11 cellular contexts compared by ENCODE assay signal in genomic region chr7:34158754-34159153, GRCh38.
DNase-seq lines count a peak whose midpoint lies in the region; ATAC-seq, FAIRE-seq and TF ChIP-seq lines count a peak whose summit lies in the region.
"Had no signal": no experiment of that assay in that cellular context is flagged by ENCODE, and none has a peak within 500 bp of the region (broad histone marks: within the 10 kb centered on the region; RNA-seq: fewer than 3 reads in every experiment).

No MANE protein-coding gene starts in this region.

- POLR2A ChIA-PET in AG04450 (lab: Yijun Ruan, JAX) (no interaction called here), HepG2 (lab: Yijun Ruan, JAX) (no interaction called here)
- POLR2A ChIA-PET in naive thymus-derived CD4-positive, alpha-beta T cell (lab: Charles Lee): no interaction called here

- H3K36me3 ChIP-seq in ascending aorta: no peaks in the 10 kb centered on the region
- H3K36me3 ChIP-seq in HepG2 (replicated peaks in 1 of 2; ENCODE audit: control insufficient read depth in 1 of 2, insufficient read depth in 2 of 2, low read length in 2 of 2): no peaks in the 10 kb centered on the region
- H3K36me3 ChIP-seq in naive thymus-derived CD4-positive, alpha-beta T cell (ENCODE audit: control insufficient read depth in 2 of 3, insufficient read depth in 3 of 3, low read length in 3 of 3): no peaks in the 10 kb centered on the region

- TF ChIP-seq CTCF in AG04450 (IDR thresholded peaks at IDR 0.05; ENCODE audit: low read depth, low read length): peak; percentile 20; the same call in 1 of the 2 replicates
- TF ChIP-seq CTCF in ascending aorta (IDR thresholded peaks at IDR 0.05): no peak
- TF ChIP-seq CTCF in HepG2 (CRISPR knock-in tag; IDR thresholded peaks at IDR 0.05): peak; percentile 48

- peaks cover 0 to 7% (median 2%) of the 10 kb centered on the region in 11 donors for H3K9me3 Mint-ChIP-seq in naive thymus-derived CD4-positive, alpha-beta T cell

- no peaks in the 10 kb centered on the region for H3K4me1 Mint-ChIP-seq in naive thymus-derived CD4-positive, alpha-beta T cell
- H3K4me1 Mint-ChIP-seq: IgD-negative memory B cell had no signal

- no peak for TF ChIP-seq POLR2A in HepG2 (IDR thresholded peaks at IDR 0.05; ENCODE audit: insufficient read depth in 1 of 2, low read depth in 2 of 2, low read length in 2 of 2)

- TF ChIP-seq RAD21 in HepG2 (CRISPR knock-in tag; IDR thresholded peaks at IDR 0.05): no peak

- BruUV-seq in HepG2 (replicated peaks; lab: Mats Ljungman, UMichigan): no TSS peak

- no peaks in the 10 kb centered on the region for H3K27me3 Mint-ChIP-seq in naive thymus-derived CD4-positive, alpha-beta T cell
- H3K27me3 Mint-ChIP-seq: CD4-positive, alpha-beta T cell; IgD-negative memory B cell had no signal

- H3K9me3 ChIP-seq in AG04450 (ENCODE audit: control insufficient read depth, insufficient read depth, low read length): no peaks in the 10 kb centered on the region
- H3K9me3 ChIP-seq in ascending aorta: no peaks in the 10 kb centered on the region
- no peaks in the 10 kb centered on the region for H3K9me3 ChIP-seq in HepG2 (ENCODE audit: low read length)
- no peaks in the 10 kb centered on the region for H3K9me3 ChIP-seq in naive thymus-derived CD4-positive, alpha-beta T cell (ENCODE audit: control insufficient read depth in 2 of 3, low read length in 3 of 3)

- no peak overlapping the region for H3K27ac Mint-ChIP-seq in naive thymus-derived CD4-positive, alpha-beta T cell
- H3K27ac Mint-ChIP-seq: CD4-positive, alpha-beta T cell; IgD-negative memory B cell had no signal

- peak; percentile 8 for FAIRE-seq in HepG2 (lab: Jason Lieb, UNC)
- FAIRE-seq: GM12892 had no signal

- no peaks in the 10 kb centered on the region for H4K20me1 ChIP-seq in HepG2 (ENCODE audit: insufficient read depth, low read length)

- ATAC-seq in HepG2 (peak; percentile 90), GM19035 (IDR thresholded peaks at IDR 0.05; ENCODE audit: unreplicated experiment) (no peak), GM21723 (IDR thresholded peaks at IDR 0.05; ENCODE audit: unreplicated experiment) (no peak)
- no peak for ATAC-seq in naive thymus-derived CD4-positive, alpha-beta T cell

- WGBS in HepG2 (ENCODE audit: low lambda C conversion rate): 22% methylated on average over 4 of the region's 7 CpGs

- no peaks in the 10 kb centered on the region for H3K27me3 ChIP-seq in AG04450 (ENCODE audit: control insufficient read depth, insufficient read depth, low read length)
- H3K27me3 ChIP-seq in ascending aorta: no peaks in the 10 kb centered on the region
- peaks cover 0 to 8% of the 10 kb centered on the region in 2 experiments; a peak in 1 of 5 replicates for H3K27me3 ChIP-seq in HepG2 (ENCODE audit: control insufficient read depth in 1 of 2, insufficient read depth in 2 of 2, low read length in 2 of 2)
- H3K27me3 ChIP-seq in naive thymus-derived CD4-positive, alpha-beta T cell (ENCODE audit: control insufficient read depth in 2 of 2, insufficient read depth in 2 of 2, low read length in 2 of 2): no peaks in the 10 kb centered on the region

- peaks cover 0 to 5% (median 0%) of the 10 kb centered on the region in 5 donors for H3K36me3 Mint-ChIP-seq in naive thymus-derived CD4-positive, alpha-beta T cell
- H3K36me3 Mint-ChIP-seq: IgD-negative memory B cell had no signal

- intact Hi-C loops in ascending aorta (cut with DNase I) (loop anchor here (10.0 kb wide), 1 partner anchor 1264 kb away; the partner anchor contains the start of gene KBTBD2), HepG2 (cut with micrococcal nuclease; ENCODE audit: unreplicated experiment) (loop anchor here (2.0 kb wide), 1 partner anchor 24 kb away; no protein-coding TSS in a partner anchor)
- intact Hi-C loops in naive thymus-derived CD4-positive, alpha-beta T cell (cut with micrococcal nuclease): no loop called here

- no peak for TF ChIP-seq EP300 in HepG2 (IDR thresholded peaks at IDR 0.05; ENCODE audit: low read depth in 2 of 2, low read length in 2 of 2)
- no peak for TF ChIP-seq EP300 in HepG2 (CRISPR knock-in tag; IDR thresholded peaks at IDR 0.05; ENCODE audit: borderline replicate concordance)

- H3K4me1 ChIP-seq in ascending aorta (peaks cover 0 to 13% of the 10 kb centered on the region in 2 donors), HepG2 (ENCODE audit: insufficient read depth, low read length) (no peaks in the 10 kb centered on the region; the same call in 1 of the 2 replicates)
- H3K4me1 ChIP-seq in naive thymus-derived CD4-positive, alpha-beta T cell (ENCODE audit: control insufficient read depth in 2 of 2, insufficient read depth in 2 of 2, low read length in 2 of 2): no peaks in the 10 kb centered on the region

- H3K4me3 Mint-ChIP-seq in naive thymus-derived CD4-positive, alpha-beta T cell: no peak overlapping the region
- H3K4me3 Mint-ChIP-seq: CD4-positive, alpha-beta T cell; IgD-negative memory B cell had no signal

- no peak overlapping the region for H3K9ac ChIP-seq in HepG2 (ENCODE audit: insufficient read depth, low read depth, low read length)

- H3K27ac ChIP-seq in AG04450 (ENCODE audit: low read depth, low read length): no peak overlapping the region
- peak overlapping the region; percentile 47 to 57 for H3K27ac ChIP-seq in ascending aorta
- no peak overlapping the region for H3K27ac ChIP-seq in HepG2 (ENCODE audit: extremely low read length, insufficient read depth, low read length)
- H3K27ac ChIP-seq in naive thymus-derived CD4-positive, alpha-beta T cell (ENCODE audit: low read depth, low read length): no peak overlapping the region

- no peaks in the 10 kb centered on the region for H3K79me2 ChIP-seq in HepG2 (ENCODE audit: insufficient read depth, low read length)

- no peak for DNase-seq in AG04450 (ENCODE audit: low read depth, low spot score)
- DNase-seq in HT-29 (ENCODE audit: low spot score): peak; percentile 42
- DNase-seq in ascending aorta (ENCODE audit: low spot score in 2 of 2): no peak
- DNase-seq in HepG2 (ENCODE audit: low spot score): peak; percentile 8
- no peak for DNase-seq in naive thymus-derived CD4-positive, alpha-beta T cell
- DNase-seq in NCI-H2196 treated with DMSO at 0.1 percent for 48 hours (lab: John Stamatoyannopoulos, UW; ENCODE audit: unreplicated experiment): no peak
- DNase-seq: CD4-positive, alpha-beta T cell had no signal

- H3K4me2 ChIP-seq in HepG2 (ENCODE audit: low read depth, low read length): no peak overlapping the region

- H3K4me3 ChIP-seq in AG04450 (ENCODE audit: low read depth, low read length) (no peak overlapping the region), ascending aorta (no peak overlapping the region), HepG2 (replicated peaks in 1 of 3; ENCODE audit: insufficient read depth in 1 of 3, low read depth in 2 of 3, low read length in 3 of 3) (no peak overlapping the region)
- no peak overlapping the region for H3K4me3 ChIP-seq in naive thymus-derived CD4-positive, alpha-beta T cell (ENCODE audit: low read length)

- H2AFZ ChIP-seq in HepG2 (ENCODE audit: low read length): no peak overlapping the region

- in situ Hi-C loops in HepG2 (cut with HindIII; ENCODE audit: extremely low pct_ligation_motif_present, low pct_unique_long_range_greater_than_20kb): no loop called here

- CTCF ChIA-PET in AG04450 (lab: Charles Lee) (interaction anchor here (0.9 to 3.2 kb wide), 9 partner anchors 23 to 916 kb away, joined by 3 to 11 read pairs (median 5); no protein-coding TSS in a partner anchor), HepG2 (lab: Yijun Ruan, JAX; ENCODE audit: low intra/inter-chr PET ratio, low total read pairs) (no interaction called here)
- CTCF ChIA-PET in naive thymus-derived CD4-positive, alpha-beta T cell (lab: Charles Lee): no interaction called here

TF ChIP-seq in HepG2, 621 proteins besides CTCF, POLR2A, EP300 and RAD21:
- TF ChIP-seq STAG1 (CRISPR knock-in tag; IDR thresholded peaks at IDR 0.05) (0 out of 2 replicates have a peak, but pooled peaks have one; percentile 17), GZF1 (CRISPR knock-in tag; IDR thresholded peaks at IDR 0.05) (no peak)

Comparison
In these comparisons a context has a peak if more than half of its experiments do, and no peak if none do; other contexts are left out.
1. DNase-seq: peak in HT-29 (single experiment) and HepG2 (single experiment); none in AG04450 (single experiment), ascending aorta (0 of 2), naive thymus-derived CD4-positive, alpha-beta T cell (0 of 9) and NCI-H2196 treated with DMSO at 0.1 percent for 48 hours (single experiment).
2. H3K27ac ChIP-seq: peak in ascending aorta (2 of 2); none in AG04450 (single experiment), HepG2 (single experiment) and naive thymus-derived CD4-positive, alpha-beta T cell (single experiment).
3. CTCF ChIP-seq: peak in AG04450 (single experiment) and HepG2 (single experiment); none in ascending aorta (0 of 3).
4. intact Hi-C loops: an anchor here in ascending aorta (10.0 kb wide) and HepG2 (2.0 kb wide); none called in naive thymus-derived CD4-positive, alpha-beta T cell.